In the genomic region with DNA sequence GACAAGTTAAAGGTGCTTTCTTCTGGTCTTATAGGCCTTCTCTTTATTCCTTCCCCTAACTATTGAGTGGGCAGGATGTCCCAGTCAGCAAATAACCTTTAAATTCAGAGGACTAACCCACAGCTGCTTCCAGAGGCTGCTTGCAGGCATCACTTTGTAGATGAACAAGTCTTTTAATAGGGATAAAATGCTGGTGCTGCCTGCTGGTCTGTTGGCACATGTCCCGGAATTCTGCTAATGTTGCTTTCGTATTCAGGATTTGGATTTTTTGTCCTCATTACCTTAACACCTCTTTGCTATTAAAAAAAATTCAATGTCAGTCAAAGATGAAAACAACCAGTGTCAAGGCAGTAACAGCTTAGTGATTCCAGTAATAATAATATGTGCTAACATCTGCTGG, we compare ENCODE assay signal across 1 cellular context.
TF ChIP-seq lines count a peak whose summit lies in the region.

No MANE protein-coding gene starts in this region.

TF ChIP-seq in GM23338, 12 proteins besides CTCF, POLR2A, EP300 and RAD21 (continued from another document):
- TF ChIP-seq ZNF114 (CRISPR knock-in tag; IDR thresholded peaks at IDR 0.05) (no peak), EZH2phosphoT487 (IDR thresholded peaks at IDR 0.05; ENCODE audit: unreplicated experiment) (no peak), NANOG (IDR thresholded peaks at IDR 0.05; ENCODE audit: borderline replicate concordance) (no peak), ZNF331 (CRISPR knock-in tag; IDR thresholded peaks at IDR 0.05; ENCODE audit: low read depth) (no peak), JUNB (IDR thresholded peaks at IDR 0.05; ENCODE audit: unreplicated experiment) (no peak), EZH2 (IDR thresholded peaks at IDR 0.05; ENCODE audit: low read depth, unreplicated experiment) (no peak), STAT1 (IDR thresholded peaks at IDR 0.05; ENCODE audit: unreplicated experiment) (no peak), CREB1 (CRISPR knock-in tag; IDR thresholded peaks at IDR 0.05; ENCODE audit: low read depth) (no peak)
- TF ChIP-seq, protein P1, sequence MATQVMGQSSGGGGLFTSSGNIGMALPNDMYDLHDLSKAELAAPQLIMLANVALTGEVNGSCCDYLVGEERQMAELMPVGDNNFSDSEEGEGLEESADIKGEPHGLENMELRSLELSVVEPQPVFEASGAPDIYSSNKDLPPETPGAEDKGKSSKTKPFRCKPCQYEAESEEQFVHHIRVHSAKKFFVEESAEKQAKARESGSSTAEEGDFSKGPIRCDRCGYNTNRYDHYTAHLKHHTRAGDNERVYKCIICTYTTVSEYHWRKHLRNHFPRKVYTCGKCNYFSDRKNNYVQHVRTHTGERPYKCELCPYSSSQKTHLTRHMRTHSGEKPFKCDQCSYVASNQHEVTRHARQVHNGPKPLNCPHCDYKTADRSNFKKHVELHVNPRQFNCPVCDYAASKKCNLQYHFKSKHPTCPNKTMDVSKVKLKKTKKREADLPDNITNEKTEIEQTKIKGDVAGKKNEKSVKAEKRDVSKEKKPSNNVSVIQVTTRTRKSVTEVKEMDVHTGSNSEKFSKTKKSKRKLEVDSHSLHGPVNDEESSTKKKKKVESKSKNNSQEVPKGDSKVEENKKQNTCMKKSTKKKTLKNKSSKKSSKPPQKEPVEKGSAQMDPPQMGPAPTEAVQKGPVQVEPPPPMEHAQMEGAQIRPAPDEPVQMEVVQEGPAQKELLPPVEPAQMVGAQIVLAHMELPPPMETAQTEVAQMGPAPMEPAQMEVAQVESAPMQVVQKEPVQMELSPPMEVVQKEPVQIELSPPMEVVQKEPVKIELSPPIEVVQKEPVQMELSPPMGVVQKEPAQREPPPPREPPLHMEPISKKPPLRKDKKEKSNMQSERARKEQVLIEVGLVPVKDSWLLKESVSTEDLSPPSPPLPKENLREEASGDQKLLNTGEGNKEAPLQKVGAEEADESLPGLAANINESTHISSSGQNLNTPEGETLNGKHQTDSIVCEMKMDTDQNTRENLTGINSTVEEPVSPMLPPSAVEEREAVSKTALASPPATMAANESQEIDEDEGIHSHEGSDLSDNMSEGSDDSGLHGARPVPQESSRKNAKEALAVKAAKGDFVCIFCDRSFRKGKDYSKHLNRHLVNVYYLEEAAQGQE (IDR thresholded peaks at IDR 0.05; ENCODE audit: unreplicated experiment): no peak
